21 cellular contexts compared by ENCODE assay signal in genomic region chr6:35218456-35218855, GRCh38. TPM values are rescaled to one million over a fixed set of nuclear protein-coding genes. Genes with fewer than 3 reads are reported as not detected.
DNase-seq lines count a peak whose midpoint lies in the region; ATAC-seq and TF ChIP-seq lines count a peak whose summit lies in the region.
"Had no signal": no experiment of that assay in that cellular context is flagged by ENCODE, and none has a peak within 500 bp of the region (broad histone marks: within the 10 kb centered on the region; RNA-seq: fewer than 3 reads in every experiment).

No MANE protein-coding gene starts in this region.

- no peak overlapping the region for H2BK5ac ChIP-seq in trophoblast cell (ENCODE audit: low read depth, low read length, poor library complexity)

- H3K36me3 ChIP-seq in BLaER1 (no peaks in the 10 kb centered on the region), trophoblast cell (ENCODE audit: control insufficient read depth in 1 of 2, insufficient read depth in 2 of 2, low read length in 2 of 2) (no peaks in the 10 kb centered on the region), transverse colon (no peaks in the 10 kb centered on the region), H7 (replicated peaks; ENCODE audit: control insufficient read depth, insufficient read depth, low read length) (no peaks in the 10 kb centered on the region)

- no peak for DNase-seq in HFFc6
- no peak for DNase-seq in chondrocyte (ENCODE audit: low spot score)
- DNase-seq in trophoblast cell = no peak
- DNase-seq in NOMO-1 (lab: John Stamatoyannopoulos, UW; ENCODE audit: unreplicated experiment in 2 of 2) = no peak
- DNase-seq in transverse colon = no peak
- no peak for DNase-seq in H7
- DNase-seq: C1 segment of cervical spinal cord; CD8-positive, alpha-beta memory T cell; MM.1S; NCI-H1092; NCI-H1436 treated with DMSO at 0.1 percent for 48 hours; NCI-H2029; NCI-H82; PC-3; RPMI8226; SHP77 treated with DMSO at 0.1 percent for 48 hours; SK-N-SH had no signal

- H4K12ac ChIP-seq in trophoblast cell (ENCODE audit: low read depth, low read length) = no peak overlapping the region

- no peak for TF ChIP-seq POLR2A in transverse colon (IDR thresholded peaks at IDR 0.05)

- H3K4me1 ChIP-seq in BLaER1 (peaks cover 49% of the 10 kb centered on the region), trophoblast cell (ENCODE audit: control insufficient read depth in 1 of 2, insufficient read depth in 2 of 2, low read length in 2 of 2) (peaks cover 35 to 37% of the 10 kb centered on the region in 2 experiments), transverse colon (peaks cover 2 to 18% (median 10%) of the 10 kb centered on the region in 4 donors)
- H3K4me1 ChIP-seq: A549 had no signal

- TF ChIP-seq EP300 in transverse colon (IDR thresholded peaks at IDR 0.05; ENCODE audit: low read depth) = no peak

- no peak overlapping the region for H4K91ac ChIP-seq in trophoblast cell (ENCODE audit: low read depth, low read length)

- H3K4me3 Mint-ChIP-seq in HFFc6 (no peak overlapping the region), chondrocyte (ENCODE audit: unreplicated experiment) (no peak overlapping the region)
- H3K4me3 Mint-ChIP-seq: CD8-positive, alpha-beta memory T cell had no signal

- peaks cover 18% of the 10 kb centered on the region for H3K79me1 ChIP-seq in trophoblast cell (ENCODE audit: low read length)

- H3K27ac ChIP-seq in BLaER1 = no peak overlapping the region
- H3K27ac ChIP-seq in trophoblast cell (ENCODE audit: low read depth, low read length) = peak overlapping the region; percentile 9
- no peak overlapping the region for H3K27ac ChIP-seq in transverse colon
- H3K27ac ChIP-seq: A549 had no signal

- H3K18ac ChIP-seq in trophoblast cell (ENCODE audit: low read length) = peak overlapping the region; percentile 29

- TF ChIP-seq CTCF in HFFc6 (IDR thresholded peaks at IDR 0.05) (no peak), chondrocyte (IDR thresholded peaks at IDR 0.05) (no peak), transverse colon (IDR thresholded peaks at IDR 0.05) (no peak)

- no CpG with 5 or more reads among the region's 4 CpGs for WGBS in trophoblast cell (ENCODE audit: extremely low coverage, insufficient coverage, insufficient read length)
- WGBS in transverse colon (ENCODE audit: low coverage in 1 of 2), 2 donors = 88% methylated on average over 4 of the region's 4 CpGs; no CpG with 5 or more reads in 1 of the 2 donors

- in situ Hi-C loops in transverse colon (cut with MboI; ENCODE audit: low pct_ligation_motif_present in 1 of 4, low pct_unique_long_range_greater_than_20kb in 1 of 4, low sequenced_read_pairs in 3 of 4) = loop anchor here in 1 of 4 donors (25.0 kb wide), 1 partner anchor 231 kb away; no protein-coding TSS in a partner anchor

- H3K4me3 ChIP-seq in BLaER1 = no peak overlapping the region
- no peak overlapping the region for H3K4me3 ChIP-seq in trophoblast cell (ENCODE audit: low read depth, low read length)
- H3K4me3 ChIP-seq in transverse colon = no peak overlapping the region
- no peak overlapping the region for H3K4me3 ChIP-seq in H7 (ENCODE audit: insufficient read depth, low read depth, low read length)
- H3K4me3 ChIP-seq: A549 had no signal

- no peak overlapping the region for H3K23ac ChIP-seq in trophoblast cell (ENCODE audit: low read length)

- no peak for ATAC-seq in GM18907 (IDR thresholded peaks at IDR 0.05; ENCODE audit: unreplicated experiment)
- ATAC-seq: A549, PC-3 had no signal

- H3K36me3 Mint-ChIP-seq in HFFc6 (ENCODE audit: low read depth) (peaks cover 3% of the 10 kb centered on the region; the same call in 1 of the 2 replicates), chondrocyte (ENCODE audit: low read depth) (no peaks in the 10 kb centered on the region)

- intact Hi-C loops in transverse colon (cut with DNase I; ENCODE audit: low total_unique reads) = no loop called here

- peaks cover 52% of the 10 kb centered on the region for H3K27me3 ChIP-seq in BLaER1
- no peaks in the 10 kb centered on the region for H3K27me3 ChIP-seq in trophoblast cell (ENCODE audit: insufficient read depth, low read length)
- peaks cover 51% of the 10 kb centered on the region for H3K27me3 ChIP-seq in transverse colon
- peaks cover 41% of the 10 kb centered on the region for H3K27me3 ChIP-seq in H7 (ENCODE audit: control insufficient read depth, insufficient read depth, low read length)

- H3K4me1 Mint-ChIP-seq in HFFc6 (ENCODE audit: low read depth) = peaks cover 64% of the 10 kb centered on the region
- H3K4me1 Mint-ChIP-seq in chondrocyte (ENCODE audit: low read depth) = peaks cover 65% of the 10 kb centered on the region

- H3K14ac ChIP-seq in trophoblast cell (ENCODE audit: low read length) = peak overlapping the region; percentile 25

- H4K8ac ChIP-seq in trophoblast cell (ENCODE audit: low read depth, low read length) = no peak overlapping the region

- H2BK12ac ChIP-seq in trophoblast cell (ENCODE audit: low read length) = no peak overlapping the region

- H3K9ac ChIP-seq in BLaER1 = no peak overlapping the region
- H3K9ac ChIP-seq in trophoblast cell (ENCODE audit: low read length) = no peak overlapping the region
- H3K9ac ChIP-seq: SK-N-SH had no signal

- peaks cover 2% of the 10 kb centered on the region for H3K79me2 ChIP-seq in trophoblast cell (ENCODE audit: control insufficient read depth, insufficient read depth, low read length, poor library complexity)

- H2AK5ac ChIP-seq in trophoblast cell (ENCODE audit: low read length) = peak overlapping the region; percentile 18

- no peak overlapping the region for H3K4ac ChIP-seq in trophoblast cell (ENCODE audit: low read depth, low read length)

- no peaks in the 10 kb centered on the region for H3K9me3 Mint-ChIP-seq in HFFc6
- no peaks in the 10 kb centered on the region for H3K9me3 Mint-ChIP-seq in chondrocyte (ENCODE audit: low read depth)
- H3K9me3 Mint-ChIP-seq: CD8-positive, alpha-beta memory T cell had no signal

- H4K20me1 ChIP-seq in BLaER1 = peaks cover 64% of the 10 kb centered on the region

- H2AFZ ChIP-seq in trophoblast cell (ENCODE audit: insufficient read depth, low read length, poor library complexity) = no peak overlapping the region

- no peak overlapping the region for H2BK120ac ChIP-seq in trophoblast cell (ENCODE audit: insufficient read depth, low read length, poor library complexity)

- H3K4me2 ChIP-seq in BLaER1 = peak overlapping the region; percentile 77; the same call in 1 of the 2 replicates
- H3K4me2 ChIP-seq in trophoblast cell (ENCODE audit: low read length) = no peak overlapping the region
- H3K4me2 ChIP-seq: A549, SK-N-SH had no signal

- no peaks in the 10 kb centered on the region for H3K27me3 Mint-ChIP-seq in HFFc6 (ENCODE audit: insufficient read depth)
- H3K27me3 Mint-ChIP-seq in chondrocyte (ENCODE audit: low read depth) = no peaks in the 10 kb centered on the region

- H3K9me3 ChIP-seq in BLaER1 = no peaks in the 10 kb centered on the region
- H3K9me3 ChIP-seq in trophoblast cell (ENCODE audit: insufficient read depth, low read depth, low read length) = no peaks in the 10 kb centered on the region
- no peaks in the 10 kb centered on the region for H3K9me3 ChIP-seq in transverse colon
- H3K9me3 ChIP-seq: A549, SK-N-SH had no signal

- H3K27ac Mint-ChIP-seq in HFFc6 = peak overlapping the region; percentile 63
- H3K27ac Mint-ChIP-seq in chondrocyte (ENCODE audit: unreplicated experiment) = peak overlapping the region; percentile 94

RNA-seq across cellular contexts. Expression of gene SCUBE3, which starts 4.7 kb away (rescaled TPM):
- total RNA-seq in HFFc6 (2021; fragmentation: NEBNext Ultra II Directional; extraction: Animal tissue kit (Norgen Biotek cat#: 25700)) = 10 to 100 TPM; 37.0 to 75.0 (median 44.3) TPM
- total RNA-seq in chondrocyte (32.7 to 96.6 TPM (median 93.0 TPM) in 3 replicates), transverse colon (under 1 TPM; 0.37 to 0.68 (median 0.52) TPM)
- 8.9 and 9.3 TPM in 2 replicates for polyA plus RNA-seq in trophoblast cell (2013)
- total RNA-seq in H7 (2014; rRNA removed; shearing (Covaris generic)) = 0.45 and 0.70 TPM in 2 replicates
- total RNA-seq: HT-29 had no signal

RNA-seq across cellular contexts. Expression of gene ZNF76, which starts 41.1 kb away (rescaled TPM):
- 10 to 100 TPM; 12.7 to 17.1 (median 16.4) TPM for total RNA-seq in HFFc6 (2021; fragmentation: NEBNext Ultra II Directional; extraction: Animal tissue kit (Norgen Biotek cat#: 25700))
- total RNA-seq in chondrocyte (20.3 to 28.3 TPM (median 22.1 TPM) in 3 replicates), transverse colon (10 to 100 TPM; 30.2 to 59.3 (median 35.1) TPM)
- polyA plus RNA-seq in trophoblast cell (2013) = 10.8 and 11.2 TPM in 2 replicates
- 13.8 and 17.2 TPM in 2 replicates for total RNA-seq in H7 (2014; rRNA removed; shearing (Covaris generic))

Comparison
In these comparisons a context has a peak if more than half of its experiments do, and no peak if none do; other contexts are left out.
1. RNA of gene SCUBE3, which starts 4.7 kb away (total RNA-seq): 32.7 to 96.6 TPM in chondrocyte and 37.0 to 75.0 TPM in HFFc6; 0.37 to 0.68 TPM in transverse colon and 0.45 to 0.70 TPM in H7; every median in the first group is over 10 times any median in the second.